ENCODE assay signal across 3 cellular contexts in the genomic region with DNA sequence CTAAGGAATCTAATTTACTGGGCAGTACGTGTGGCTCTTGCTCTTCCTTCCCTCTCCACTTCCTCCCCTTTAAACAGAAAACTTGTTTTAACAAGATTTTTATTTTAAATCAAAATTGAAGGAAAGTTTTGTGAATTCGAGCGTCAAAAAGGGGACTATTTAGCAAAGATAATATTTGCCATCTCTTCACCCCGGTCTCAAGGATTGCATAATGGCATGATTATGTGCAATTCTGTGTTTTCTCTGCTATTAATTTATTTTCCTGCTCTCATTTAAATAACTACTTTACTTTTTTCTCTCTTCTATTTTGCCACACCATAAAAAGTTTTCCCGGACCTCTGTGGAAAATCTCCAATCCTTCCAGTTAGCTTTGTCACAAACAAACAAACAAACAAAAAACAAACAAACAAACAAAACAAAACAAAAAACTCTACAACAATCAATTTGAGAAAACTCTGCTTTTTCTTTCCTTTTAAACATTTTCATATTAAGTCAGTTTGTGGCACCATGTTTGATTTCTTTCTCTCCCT.
TF ChIP-seq lines count a peak whose summit lies in the region.

No MANE protein-coding gene starts in this region.

TF ChIP-seq in SK-N-SH, 30 proteins besides CTCF, POLR2A, EP300 and RAD21:
- TF ChIP-seq TEAD4 (IDR thresholded peaks at IDR 0.05; ENCODE audit: borderline replicate concordance, insufficient read depth) (no peak), EZH2phosphoT487 (IDR thresholded peaks at IDR 0.05; ENCODE audit: borderline replicate concordance, low read depth) (peak; percentile 62; the same call in 1 of the 2 replicates)

TF ChIP-seq in SK-N-SH treated with all-trans-retinoic acid at 6 μM for 48 hours, 23 proteins besides CTCF, POLR2A, EP300 and RAD21:
- TF ChIP-seq CREB5 (CRISPR knock-in tag; IDR thresholded peaks at IDR 0.05; ENCODE audit: low read depth) (no peak), ZFP3 (CRISPR knock-in tag; IDR thresholded peaks at IDR 0.05) (no peak), PATZ1 (CRISPR knock-in tag; IDR thresholded peaks at IDR 0.05; ENCODE audit: borderline replicate concordance) (no peak), SNAI2 (CRISPR knock-in tag; IDR thresholded peaks at IDR 0.05) (no peak), GLIS3 (CRISPR knock-in tag; IDR thresholded peaks at IDR 0.05) (no peak), ISL1 (CRISPR knock-in tag; IDR thresholded peaks at IDR 0.05) (no peak), ARNTL (CRISPR knock-in tag; IDR thresholded peaks at IDR 0.05; ENCODE audit: borderline replicate concordance, low read depth) (no peak), ZC3H10 (CRISPR knock-in tag; IDR thresholded peaks at IDR 0.05) (no peak), ZNF565 (CRISPR knock-in tag; conservative IDR thresholded peaks at IDR 0.05; ENCODE audit: low read depth) (no peak), POU6F1 (CRISPR knock-in tag; IDR thresholded peaks at IDR 0.05; ENCODE audit: borderline replicate concordance, low read depth) (no peak), TCF4 (CRISPR knock-in tag; IDR thresholded peaks at IDR 0.05; ENCODE audit: borderline replicate concordance) (no peak), BACH2 (CRISPR knock-in tag; IDR thresholded peaks at IDR 0.05; ENCODE audit: borderline replicate concordance) (no peak), CSDC2 (CRISPR knock-in tag; IDR thresholded peaks at IDR 0.05) (no peak), TOX (CRISPR knock-in tag; IDR thresholded peaks at IDR 0.05; ENCODE audit: borderline replicate concordance) (no peak), ZNF70 (CRISPR knock-in tag; IDR thresholded peaks at IDR 0.05) (no peak), ESRRG (CRISPR knock-in tag; IDR thresholded peaks at IDR 0.05) (no peak), RARB (CRISPR knock-in tag; IDR thresholded peaks at IDR 0.05) (no peak)

TF ChIP-seq in H1, 55 proteins besides CTCF, POLR2A, EP300 and RAD21:
- no peak for TF ChIP-seq EGR1 (IDR thresholded peaks at IDR 0.05; ENCODE audit: borderline replicate concordance, low read depth, low read length)
- TF ChIP-seq TBP (IDR thresholded peaks at IDR 0.05; ENCODE audit: low read depth, low read length), result no peak
- TF ChIP-seq CBX8 (IDR thresholded peaks at IDR 0.05; ENCODE audit: borderline replicate concordance, low read depth, low read length), result peak; percentile 91; the same call in 1 of the 2 replicates
